Comparison of ENCODE assay signal across 11 cellular contexts in the genomic region with DNA sequence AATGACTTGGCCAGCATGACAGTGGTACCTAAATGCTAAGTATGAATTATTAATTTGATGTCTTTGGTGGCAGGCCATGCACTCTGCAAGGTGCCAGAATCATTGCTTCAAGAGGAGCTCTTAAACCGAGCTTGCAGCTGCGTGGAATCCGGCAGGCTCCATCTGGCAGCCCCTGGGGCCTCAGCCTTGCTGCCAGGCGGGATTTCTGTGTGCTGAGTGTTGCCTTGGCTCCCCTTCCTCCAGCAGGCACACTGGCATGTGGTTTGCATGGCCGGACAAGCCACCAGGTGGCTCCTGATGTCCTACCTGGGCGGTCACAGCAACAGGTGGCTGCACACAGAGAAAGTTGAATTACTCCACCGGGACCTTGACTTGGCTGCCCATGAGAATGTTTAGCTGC.
DNase-seq lines count a peak whose midpoint lies in the region; ATAC-seq and TF ChIP-seq lines count a peak whose summit lies in the region.
"Had no signal": no experiment of that assay in that cellular context is flagged by ENCODE, and none has a peak within 500 bp of the region (broad histone marks: within the 10 kb centered on the region; RNA-seq: fewer than 3 reads in every experiment).

No MANE protein-coding gene starts in this region.

- peaks cover 39% of the 10 kb centered on the region for H3K4me1 Mint-ChIP-seq in brain
- no peaks in the 10 kb centered on the region for H3K4me1 Mint-ChIP-seq in CD8-positive, alpha-beta T cell (ENCODE audit: low read depth)

- peak overlapping the region in 4 of 5 experiments; percentile 43 to 68 (median 62) for H3K27ac Mint-ChIP-seq in brain
- H3K27ac Mint-ChIP-seq in CD8-positive, alpha-beta T cell = no peak overlapping the region

- peaks cover 0 to 12% (median 5%) of the 10 kb centered on the region in 5 experiments for H3K9me3 Mint-ChIP-seq in brain
- no peaks in the 10 kb centered on the region for H3K9me3 Mint-ChIP-seq in CD8-positive, alpha-beta T cell
- H3K9me3 Mint-ChIP-seq: activated T-cell treated with anti-CD3 and anti-CD28 coated beads, Interleukin-2, amount 50 U/mL, for 4 hours had no signal

- peak; percentile 82 for ATAC-seq in mucosa of descending colon
- no peak for ATAC-seq in GM18868 (IDR thresholded peaks at IDR 0.05; ENCODE audit: unreplicated experiment)
- ATAC-seq in CD8-positive, alpha-beta T cell = no peak
- ATAC-seq: activated T-cell treated with anti-CD3 and anti-CD28 coated beads, Interleukin-2, amount 50 U/mL, for 4 hours had no signal

- no peaks in the 10 kb centered on the region for H3K9me3 ChIP-seq in mucosa of descending colon
- H3K9me3 ChIP-seq in CD8-positive, alpha-beta T cell (ENCODE audit: low read length) = no peaks in the 10 kb centered on the region

- no peaks in the 10 kb centered on the region for H3K36me3 ChIP-seq in mucosa of descending colon (ENCODE audit: low read depth)
- no peaks in the 10 kb centered on the region for H3K36me3 ChIP-seq in CD8-positive, alpha-beta T cell (ENCODE audit: insufficient read depth, low read length)

- no peaks in the 10 kb centered on the region for H3K4me1 ChIP-seq in mucosa of descending colon (ENCODE audit: low read depth)
- H3K4me1 ChIP-seq in CD8-positive, alpha-beta T cell (ENCODE audit: insufficient read depth, low read length) = no peaks in the 10 kb centered on the region

- CTCF ChIA-PET in CD8-positive, alpha-beta T cell (lab: Charles Lee) = no interaction called here

- peak; percentile 27 for TF ChIP-seq CTCF in GM12864 (IDR thresholded peaks at IDR 0.05; ENCODE audit: low read depth, low read length, missing control alignments)
- no peak for TF ChIP-seq CTCF in brain (conservative IDR thresholded peaks at IDR 0.05)
- peak; percentile 35 for TF ChIP-seq CTCF in mucosa of descending colon (IDR thresholded peaks at IDR 0.05)
- TF ChIP-seq CTCF in CD8-positive, alpha-beta T cell (IDR thresholded peaks at IDR 0.05) = no peak

- H3K4me3 ChIP-seq in GM12864 (ENCODE audit: low read depth, low read length) (no peak overlapping the region), mucosa of descending colon (no peak overlapping the region)
- H3K4me3 ChIP-seq in CD8-positive, alpha-beta T cell (ENCODE audit: low read depth, low read length) = no peak overlapping the region

- no peaks in the 10 kb centered on the region for H3K27me3 ChIP-seq in CD8-positive, alpha-beta T cell (ENCODE audit: insufficient read depth, low read length)

- H3K27ac ChIP-seq in CD8-positive, alpha-beta T cell (ENCODE audit: low read depth, low read length) = no peak overlapping the region

- H3K36me3 Mint-ChIP-seq in brain = no peaks in the 10 kb centered on the region
- H3K36me3 Mint-ChIP-seq in CD8-positive, alpha-beta T cell = no peaks in the 10 kb centered on the region

- POLR2A ChIA-PET in CD8-positive, alpha-beta T cell (lab: Charles Lee) = no interaction called here

- H3K27me3 Mint-ChIP-seq in brain = peaks cover 10% of the 10 kb centered on the region
- no peaks in the 10 kb centered on the region for H3K27me3 Mint-ChIP-seq in CD8-positive, alpha-beta T cell (ENCODE audit: low read depth)

- DNase-seq in GM12864 (ENCODE audit: low read depth) (no peak), NCI-H146 (lab: John Stamatoyannopoulos, UW) (peak; percentile 73), mucosa of descending colon (peak in 2 of 3 donors; percentile 69 to 75), SK-N-DZ (ENCODE audit: low spot score) (no peak), 8988T (no peak)
- no peak for DNase-seq in CD8-positive, alpha-beta T cell
- DNase-seq: activated T-cell treated with anti-CD3 and anti-CD28 coated beads, Interleukin-2, amount 50 U/mL, for 4 hours; DND-41; stimulated activated CD4-positive, alpha-beta T cell treated with anti-CD3 and anti-CD28 coated beads, Interleukin-4, amount 100 ng/mL, for 24 hours had no signal

- intact Hi-C loops in mucosa of descending colon (cut with DNase I, micrococcal nuclease) = no loop called here
- intact Hi-C loops in CD8-positive, alpha-beta T cell (cut with DNase I, micrococcal nuclease) = no loop called here

- H3K4me3 Mint-ChIP-seq in brain = no peak overlapping the region
- H3K4me3 Mint-ChIP-seq in CD8-positive, alpha-beta T cell = no peak overlapping the region
- H3K4me3 Mint-ChIP-seq: activated T-cell treated with anti-CD3 and anti-CD28 coated beads, Interleukin-2, amount 50 U/mL, for 4 hours had no signal

Comparison
In these comparisons a context has a peak if more than half of its experiments do, and no peak if none do; other contexts are left out.
1. DNase-seq: peak in NCI-H146 (single experiment) and mucosa of descending colon (2 of 3); none in GM12864 (single experiment), CD8-positive, alpha-beta T cell (0 of 7), SK-N-DZ (single experiment) and 8988T (single experiment).
2. CTCF ChIP-seq: peak in GM12864 (single experiment) and mucosa of descending colon (single experiment); none in brain (0 of 2) and CD8-positive, alpha-beta T cell (single experiment).